Comparison of ENCODE assay signal across 21 cellular contexts in the genomic region with DNA sequence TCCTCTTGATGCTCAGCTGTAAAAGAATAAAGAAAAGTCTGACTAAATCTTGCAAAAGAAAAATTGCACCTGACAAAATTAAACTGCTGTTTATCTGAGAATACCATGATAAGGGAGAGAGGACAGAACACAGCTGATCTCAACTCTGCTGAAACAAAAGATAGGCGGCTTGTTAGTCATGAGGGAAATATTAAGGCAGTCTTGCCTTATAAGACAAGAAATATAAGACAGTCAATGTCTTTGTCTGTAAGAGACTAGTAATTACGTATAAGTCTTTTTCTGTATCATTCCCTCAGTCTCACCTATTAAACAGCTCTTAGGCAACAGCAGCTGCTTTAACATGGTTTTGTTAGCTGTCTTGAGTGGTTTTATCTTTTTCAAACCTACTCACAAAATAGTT.
"Had no signal": no experiment of that assay in that cellular context is flagged by ENCODE, and none has a peak within 500 bp of the region (broad histone marks: within the 10 kb centered on the region; RNA-seq: fewer than 3 reads in every experiment).

No MANE protein-coding gene starts in this region.

- H3K27ac ChIP-seq: colonic mucosa, esophagus squamous epithelium, left ventricle myocardium inferior, lower lobe of right lung, parathyroid adenoma, psoas muscle, right lobe of liver, spleen, tibial artery, upper lobe of left lung, uterus had no signal

- ATAC-seq: left cardiac atrium; lower lobe of right lung; natural killer cell treated with Interleukin-12 subunit alpha and Interleukin-12 subunit beta and Interleukin-15 and Interleukin-18, amount 100 ng/mL, for 72 hours; psoas muscle; stimulated activated memory B cell treated with anti-CD40 and anti-IgM and Interleukin-4, amounts not matched to agents 10 μg/mL and 1 μg/mL and 100 μg/mL, for 72 hours had no signal

- DNase-seq: colonic mucosa; dermis blood vessel endothelial cell; esophagus squamous epithelium; immature natural killer cell; kidney; left cardiac atrium; left ventricle myocardium inferior; lower lobe of right lung; psoas muscle; retina; right lobe of liver; spleen; stimulated activated CD4-positive, alpha-beta T cell treated with anti-CD3 and anti-CD28 coated beads, Interleukin-15, amount 100 ng/mL, for 24 hours; stimulated activated CD4-positive, alpha-beta T cell treated with anti-CD3 and anti-CD28 coated beads, Interleukin-1b, Interleukin-23, amount 100 ng/mL, for 48 hours; stimulated activated CD4-positive, alpha-beta T cell treated with anti-CD3 and anti-CD28 coated beads, Interleukin-4, amount 100 ng/mL, for 24 hours; tibial artery; upper lobe of left lung; uterus had no signal

- H3K4me1 ChIP-seq: colonic mucosa, esophagus squamous epithelium, left ventricle myocardium inferior, lower lobe of right lung, parathyroid adenoma, psoas muscle, right lobe of liver, spleen, tibial artery, upper lobe of left lung, uterus had no signal

- H3K36me3 ChIP-seq: colonic mucosa, esophagus squamous epithelium, left ventricle myocardium inferior, lower lobe of right lung, right lobe of liver, spleen, tibial artery, upper lobe of left lung, uterus had no signal

- H3K79me2 ChIP-seq: parathyroid adenoma had no signal

- H3K27me3 ChIP-seq: colonic mucosa, esophagus squamous epithelium, right lobe of liver, spleen, tibial artery, upper lobe of left lung, uterus had no signal

- H2AFZ ChIP-seq: parathyroid adenoma had no signal

- H3K9me3 ChIP-seq: colonic mucosa, esophagus squamous epithelium, left ventricle myocardium inferior, lower lobe of right lung, psoas muscle, right lobe of liver, tibial artery, upper lobe of left lung, uterus had no signal

- H3K9ac ChIP-seq: parathyroid adenoma had no signal

- H3K4me3 ChIP-seq: colonic mucosa, esophagus squamous epithelium, left ventricle myocardium inferior, lower lobe of right lung, psoas muscle, right lobe of liver, spleen, tibial artery, upper lobe of left lung, uterus had no signal
